Comparison of ENCODE assay signal across 1 cellular context in genomic region chr20:63290677-63291472, GRCh38.
TF ChIP-seq lines count a peak whose summit lies in the region.

No MANE protein-coding gene starts in this region.

TF ChIP-seq in HepG2, 621 proteins besides CTCF, POLR2A, EP300 and RAD21 (continued from another document and continues in another):
- TF ChIP-seq ZNF318 (CRISPR knock-in tag; IDR thresholded peaks at IDR 0.05) (no peak), STAG1 (CRISPR knock-in tag; IDR thresholded peaks at IDR 0.05) (peak; percentile 66), ZHX2 (IDR thresholded peaks at IDR 0.05; ENCODE audit: low read depth) (no peak), ZHX2 (CRISPR knock-in tag; IDR thresholded peaks at IDR 0.05; ENCODE audit: borderline replicate concordance) (no peak), NR2F6 (IDR thresholded peaks at IDR 0.05) (no peak), NR2F6 (CRISPR knock-in tag; IDR thresholded peaks at IDR 0.05) (no peak), ZFP36L1 (CRISPR knock-in tag; IDR thresholded peaks at IDR 0.05) (no peak), ZNF652 (CRISPR knock-in tag; IDR thresholded peaks at IDR 0.05; ENCODE audit: borderline replicate concordance, low read depth) (no peak), ZSCAN29 (CRISPR knock-in tag; conservative IDR thresholded peaks at IDR 0.05) (no peak), ZHX1 (CRISPR knock-in tag; IDR thresholded peaks at IDR 0.05; ENCODE audit: low read depth) (no peak), CHD4 (IDR thresholded peaks at IDR 0.05; ENCODE audit: borderline replicate concordance, low read length) (no peak), ZNF343 (CRISPR knock-in tag; IDR thresholded peaks at IDR 0.05) (0 out of 2 replicates have a peak, but pooled peaks have one; percentile 8), ZBTB3 (CRISPR knock-in tag; IDR thresholded peaks at IDR 0.05; ENCODE audit: borderline replicate concordance, low read depth) (no peak), BCL3 (CRISPR knock-in tag; IDR thresholded peaks at IDR 0.05) (no peak), ZNF367 (CRISPR knock-in tag; IDR thresholded peaks at IDR 0.05; ENCODE audit: borderline replicate concordance) (no peak; the same call in 1 of the 2 replicates), BORCS8-MEF2B (CRISPR knock-in tag; IDR thresholded peaks at IDR 0.05) (no peak), NFAT5 (CRISPR knock-in tag; IDR thresholded peaks at IDR 0.05) (no peak), ZNF138 (CRISPR knock-in tag; IDR thresholded peaks at IDR 0.05; ENCODE audit: low read depth) (no peak), MXD1 (CRISPR knock-in tag; IDR thresholded peaks at IDR 0.05) (peak; percentile 84; the same call in 1 of the 2 replicates), ZC3H13 (CRISPR knock-in tag; IDR thresholded peaks at IDR 0.05) (peak; percentile 95), GMEB1 (CRISPR knock-in tag; IDR thresholded peaks at IDR 0.05; ENCODE audit: borderline replicate concordance) (peak; percentile 31; the same call in 1 of the 2 replicates), CENPBD1 (CRISPR knock-in tag; IDR thresholded peaks at IDR 0.05; ENCODE audit: borderline replicate concordance, low read depth) (no peak; the same call in 1 of the 2 replicates), ZNF619 (CRISPR knock-in tag; IDR thresholded peaks at IDR 0.05) (peak; percentile 32; the same call in 1 of the 2 replicates)
